17 cellular contexts compared by ENCODE assay signal in genomic region chr10:128056303-128057050, GRCh38.
"Had no signal": no experiment of that assay in that cellular context is flagged by ENCODE, and none has a peak within 500 bp of the region (broad histone marks: within the 10 kb centered on the region; RNA-seq: fewer than 3 reads in every experiment).

No MANE protein-coding gene starts in this region.

- H3K9me3 ChIP-seq: adrenal gland had no signal

- H3K4me3 ChIP-seq: adrenal gland, neural progenitor cell had no signal

- H3K4me1 ChIP-seq: adrenal gland, neural progenitor cell, parathyroid adenoma had no signal

- ATAC-seq: left colon; stimulated activated naive B cell treated with anti-CD40 and anti-IgM and Interleukin-4, amounts not matched to agents 10 μg/mL and 1 μg/mL and 100 μg/mL, for 72 hours had no signal

- DNase-seq: activated CD4-positive, alpha-beta T cell treated with anti-CD3 and anti-CD28 coated beads, Interleukin-2, amount 50 U/mL, for 4 hours; activated CD4-positive, CD25-positive, alpha-beta regulatory T cell; activated naive CD4-positive, alpha-beta T cell treated with anti-CD3 and anti-CD28 coated beads, Interleukin-2, amount 50 U/mL, for 16 hours; activated T-cell treated with anti-CD3 and anti-CD28 coated beads, Interleukin-2, amount 50 U/mL, for 24 hours; caudate nucleus; cortex of kidney; effector CD8-positive, alpha-beta T cell; foreskin fibroblast; midbrain; stimulated activated CD4-positive, alpha-beta T cell treated with anti-CD3 and anti-CD28 coated beads, Interleukin-2, amount 100 ng/mL, for 48 hours; stimulated activated naive B cell treated with anti-CD40 and anti-IgM and Interleukin-4, amounts not matched to agents 10 μg/mL and 1 μg/mL and 100 μg/mL, for 72 hours; SW 1271; trophoblast cell had no signal

- H3K27me3 ChIP-seq: adrenal gland, neural progenitor cell had no signal

- H3K4me1 Mint-ChIP-seq: neural progenitor cell had no signal

- H3K9me3 Mint-ChIP-seq: activated T-cell treated with anti-CD3 and anti-CD28 coated beads, Interleukin-2, amount 50 U/mL, for 24 hours; neural progenitor cell; stimulated activated naive B cell treated with anti-CD40 and anti-IgM and Interleukin-4, amounts not matched to agents 10 μg/mL and 1 μg/mL and 100 μg/mL, for 72 hours had no signal

- H3K27me3 Mint-ChIP-seq: activated T-cell treated with anti-CD3 and anti-CD28 coated beads, Interleukin-2, amount 50 U/mL, for 24 hours; stimulated activated naive B cell treated with anti-CD40 and anti-IgM and Interleukin-4, amounts not matched to agents 10 μg/mL and 1 μg/mL and 100 μg/mL, for 72 hours had no signal

- H3K4me3 Mint-ChIP-seq: activated T-cell treated with anti-CD3 and anti-CD28 coated beads, Interleukin-2, amount 50 U/mL, for 24 hours; neural progenitor cell; stimulated activated naive B cell treated with anti-CD40 and anti-IgM and Interleukin-4, amounts not matched to agents 10 μg/mL and 1 μg/mL and 100 μg/mL, for 72 hours had no signal

- H3K36me3 ChIP-seq: neural progenitor cell had no signal

- H3K9ac ChIP-seq: neural progenitor cell, parathyroid adenoma had no signal

- H3K27ac ChIP-seq: adrenal gland, neural progenitor cell, parathyroid adenoma had no signal

- H3K27ac Mint-ChIP-seq: neural progenitor cell; stimulated activated naive B cell treated with anti-CD40 and anti-IgM and Interleukin-4, amounts not matched to agents 10 μg/mL and 1 μg/mL and 100 μg/mL, for 72 hours had no signal

- H2AFZ ChIP-seq: neural progenitor cell, parathyroid adenoma had no signal

- H3K36me3 Mint-ChIP-seq: neural progenitor cell had no signal

- H3K4me2 ChIP-seq: neural progenitor cell had no signal
